25 cellular contexts compared by ENCODE assay signal in the genomic region with DNA sequence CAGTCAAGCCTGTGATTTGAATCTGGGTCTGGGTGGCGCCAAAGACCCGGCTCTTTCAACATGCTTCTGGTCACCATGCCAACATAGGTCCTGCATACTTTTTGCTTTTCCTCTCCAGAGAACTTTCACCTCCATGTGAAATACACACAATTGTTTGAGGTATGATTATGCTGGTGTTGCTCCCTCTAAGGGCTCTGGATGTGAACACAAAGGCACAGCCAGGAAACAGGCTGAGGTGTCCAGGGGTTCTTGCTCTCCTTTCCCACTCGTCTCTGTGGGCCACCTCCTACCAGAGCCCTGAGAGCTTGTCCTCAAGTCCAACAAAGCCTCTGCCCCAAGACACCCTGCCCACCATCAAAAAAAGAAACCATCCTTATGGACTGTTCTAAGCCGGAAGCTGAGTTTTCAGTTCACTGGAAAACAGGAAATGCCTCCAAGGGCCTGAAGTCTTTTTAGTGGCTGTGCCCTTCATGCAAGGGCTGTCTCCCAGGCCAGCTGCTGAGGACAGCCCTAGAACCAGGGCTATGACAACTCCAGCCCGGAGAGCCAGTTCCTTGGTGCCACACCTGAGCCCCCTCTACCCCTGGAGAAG.
DNase-seq lines count a peak whose midpoint lies in the region; ATAC-seq and TF ChIP-seq lines count a peak whose summit lies in the region.
"Had no signal": no experiment of that assay in that cellular context is flagged by ENCODE, and none has a peak within 500 bp of the region (broad histone marks: within the 10 kb centered on the region; RNA-seq: fewer than 3 reads in every experiment).

No MANE protein-coding gene starts in this region.

- H3K27ac ChIP-seq in parathyroid adenoma, result peak overlapping the region; percentile 27
- H3K27ac ChIP-seq: coronary artery, KMS-11, sigmoid colon had no signal

- peak overlapping the region; percentile 60 for H3K27ac Mint-ChIP-seq in activated CD8-positive, alpha-beta T cell treated with anti-CD3 and anti-CD28 coated beads, Interleukin-2, amount 10 ng/mL, durations not matched to agents 7 days and 5 days
- no peak overlapping the region for H3K27ac Mint-ChIP-seq in activated CD8-positive, alpha-beta T cell treated with anti-CD3 and anti-CD28 coated beads for 36 hours
- no peak overlapping the region for H3K27ac Mint-ChIP-seq in osteocyte (ENCODE audit: unreplicated experiment)
- H3K27ac Mint-ChIP-seq: B cell, brain, T-cell had no signal

- H3K36me3 ChIP-seq in Loucy (ENCODE audit: insufficient read depth, low read length) (no peaks in the 10 kb centered on the region), parathyroid adenoma (ENCODE audit: control insufficient read depth, insufficient read depth, low read length) (no peaks in the 10 kb centered on the region)
- H3K36me3 ChIP-seq: sigmoid colon had no signal

- TF ChIP-seq CTCF in activated CD8-positive, alpha-beta T cell treated with anti-CD3 and anti-CD28 coated beads for 36 hours (IDR thresholded peaks at IDR 0.05), result no peak
- no peak for TF ChIP-seq CTCF in Loucy (conservative IDR thresholded peaks at IDR 0.05; ENCODE audit: low read length)
- no peak for TF ChIP-seq CTCF in fibroblast of pulmonary artery (IDR thresholded peaks at IDR 0.05; ENCODE audit: low read length, missing control alignments)
- TF ChIP-seq CTCF in parathyroid adenoma (IDR thresholded peaks at IDR 0.05), result no peak
- no peak for TF ChIP-seq CTCF in osteocyte (IDR thresholded peaks at IDR 0.05)

- no peaks in the 10 kb centered on the region for H3K79me2 ChIP-seq in Loucy (ENCODE audit: insufficient read depth, low read length)
- H3K79me2 ChIP-seq in parathyroid adenoma, result no peaks in the 10 kb centered on the region

- DNase-seq in activated CD8-positive, alpha-beta T cell treated with anti-CD3 and anti-CD28 coated beads, Interleukin-2, amount 10 ng/mL, durations not matched to agents 7 days and 5 days, result no peak
- DNase-seq in activated CD8-positive, alpha-beta T cell treated with anti-CD3 and anti-CD28 coated beads for 36 hours, result no peak
- peak; percentile 37 for DNase-seq in fibroblast of pulmonary artery (ENCODE audit: low read depth)
- no peak for DNase-seq in osteocyte (ENCODE audit: extremely low spot score, unreplicated experiment)
- DNase-seq in NAMALWA (ENCODE audit: low spot score), result no peak
- DNase-seq: activated CD4-positive, alpha-beta T cell treated with anti-CD3 and anti-CD28 coated beads for 4 hours; DMS79; hypothalamus; NCI-H1092; NCI-H2029; NCI-H226; occipital lobe; SHP77 treated with DMSO at 0.1 percent for 48 hours; sigmoid colon; stimulated activated CD8-positive, alpha-beta memory T cell treated with anti-CD3 and anti-CD28 coated beads, Interleukin-4, amount 100 ng/mL, for 48 hours; substantia nigra; T-cell had no signal

- ATAC-seq in activated CD8-positive, alpha-beta T cell treated with anti-CD3 and anti-CD28 coated beads, Interleukin-2, amount 10 ng/mL, durations not matched to agents 7 days and 5 days, result no peak
- ATAC-seq in activated CD8-positive, alpha-beta T cell treated with anti-CD3 and anti-CD28 coated beads for 36 hours, result no peak
- no peak for ATAC-seq in HG03460 (IDR thresholded peaks at IDR 0.05; ENCODE audit: unreplicated experiment)

- H3K27me3 ChIP-seq in Loucy (ENCODE audit: insufficient read depth, low read length, poor library complexity, severe bottlenecking) (no peaks in the 10 kb centered on the region), parathyroid adenoma (ENCODE audit: control insufficient read depth, insufficient read depth, low read length) (no peaks in the 10 kb centered on the region)
- H3K27me3 ChIP-seq: sigmoid colon had no signal

- no peak overlapping the region for H3K4me3 Mint-ChIP-seq in activated CD8-positive, alpha-beta T cell treated with anti-CD3 and anti-CD28 coated beads, Interleukin-2, amount 10 ng/mL, durations not matched to agents 7 days and 5 days
- no peak overlapping the region for H3K4me3 Mint-ChIP-seq in activated CD8-positive, alpha-beta T cell treated with anti-CD3 and anti-CD28 coated beads for 36 hours
- H3K4me3 Mint-ChIP-seq in osteocyte (ENCODE audit: unreplicated experiment), result no peak overlapping the region
- H3K4me3 Mint-ChIP-seq: B cell, brain, T-cell had no signal

- H3K9me2 ChIP-seq in Loucy (replicated peaks; ENCODE audit: low read depth, low read length), result no peaks in the 10 kb centered on the region

- H3K9ac ChIP-seq in Loucy (ENCODE audit: low read depth, low read length, poor library complexity, severe bottlenecking) (no peak overlapping the region), parathyroid adenoma (no peak overlapping the region)
- H3K9ac ChIP-seq: KMS-11 had no signal

- no peak overlapping the region for H3K4me3 ChIP-seq in Loucy (ENCODE audit: low read length, poor library complexity, severe bottlenecking)
- H3K4me3 ChIP-seq in fibroblast of pulmonary artery (replicated peaks; ENCODE audit: low read depth, low read length), result no peak overlapping the region
- H3K4me3 ChIP-seq in parathyroid adenoma (ENCODE audit: low read depth, low read length), result no peak overlapping the region
- H3K4me3 ChIP-seq: coronary artery, lung, sigmoid colon had no signal

- H3K4me1 ChIP-seq in Loucy (ENCODE audit: insufficient read depth, low read length, poor library complexity, severe bottlenecking) (peaks cover 28% of the 10 kb centered on the region), parathyroid adenoma (no peaks in the 10 kb centered on the region)

- no peaks in the 10 kb centered on the region for H3K9me3 ChIP-seq in Loucy (ENCODE audit: insufficient read depth, low read depth, low read length)
- no peaks in the 10 kb centered on the region for H3K9me3 ChIP-seq in parathyroid adenoma (ENCODE audit: control insufficient read depth, low read length)
- H3K9me3 ChIP-seq: sigmoid colon had no signal

- H3F3A ChIP-seq in Loucy (ENCODE audit: low read depth), result no peaks in the 10 kb centered on the region

- CTCF ChIA-PET in activated CD8-positive, alpha-beta T cell treated with anti-CD3 and anti-CD28 coated beads, Interleukin-2, amount 10 ng/mL, durations not matched to agents 7 days and 5 days (lab: Charles Lee), result interaction anchor here (1.1 kb wide), 1 partner anchor 140 kb away, joined by 3 read pairs; no protein-coding TSS in a partner anchor
- CTCF ChIA-PET in activated CD8-positive, alpha-beta T cell treated with anti-CD3 and anti-CD28 coated beads for 36 hours (lab: Charles Lee), result no interaction called here

- H2AFZ ChIP-seq in Loucy (ENCODE audit: low read length) (0 out of 2 replicates have a peak overlapping the region, but pooled peaks have one; percentile 28), parathyroid adenoma (no peak overlapping the region)

- H3K4me2 ChIP-seq in Loucy (ENCODE audit: low read depth, low read length, poor library complexity, severe bottlenecking), result no peak overlapping the region
- no peak overlapping the region for H3K4me2 ChIP-seq in parathyroid adenoma (ENCODE audit: low read length)
- H3K4me2 ChIP-seq: KMS-11 had no signal

- peaks cover 8% of the 10 kb centered on the region for H3K36me3 Mint-ChIP-seq in activated CD8-positive, alpha-beta T cell treated with anti-CD3 and anti-CD28 coated beads, Interleukin-2, amount 10 ng/mL, durations not matched to agents 7 days and 5 days (ENCODE audit: low read depth)
- no peaks in the 10 kb centered on the region for H3K36me3 Mint-ChIP-seq in activated CD8-positive, alpha-beta T cell treated with anti-CD3 and anti-CD28 coated beads for 36 hours (ENCODE audit: low read depth)
- no peaks in the 10 kb centered on the region for H3K36me3 Mint-ChIP-seq in osteocyte (ENCODE audit: unreplicated experiment)
- H3K36me3 Mint-ChIP-seq: brain, T-cell had no signal

- intact Hi-C loops in activated CD8-positive, alpha-beta T cell treated with anti-CD3 and anti-CD28 coated beads for 36 hours (cut with micrococcal nuclease), result no loop called here

- H3K4me1 Mint-ChIP-seq in activated CD8-positive, alpha-beta T cell treated with anti-CD3 and anti-CD28 coated beads, Interleukin-2, amount 10 ng/mL, durations not matched to agents 7 days and 5 days (ENCODE audit: low read depth), result peaks cover 39% of the 10 kb centered on the region
- peaks cover 21% of the 10 kb centered on the region for H3K4me1 Mint-ChIP-seq in activated CD8-positive, alpha-beta T cell treated with anti-CD3 and anti-CD28 coated beads for 36 hours (ENCODE audit: low read depth)
- peaks cover 8% of the 10 kb centered on the region for H3K4me1 Mint-ChIP-seq in osteocyte (ENCODE audit: unreplicated experiment)
- H3K4me1 Mint-ChIP-seq: brain had no signal

- POLR2A ChIA-PET in activated CD8-positive, alpha-beta T cell treated with anti-CD3 and anti-CD28 coated beads, Interleukin-2, amount 10 ng/mL, durations not matched to agents 7 days and 5 days (lab: Charles Lee), result no interaction called here
- POLR2A ChIA-PET in activated CD8-positive, alpha-beta T cell treated with anti-CD3 and anti-CD28 coated beads for 36 hours (lab: Charles Lee), result no interaction called here

- no peaks in the 10 kb centered on the region for H3K27me3 Mint-ChIP-seq in activated CD8-positive, alpha-beta T cell treated with anti-CD3 and anti-CD28 coated beads, Interleukin-2, amount 10 ng/mL, durations not matched to agents 7 days and 5 days (ENCODE audit: low read depth)
- H3K27me3 Mint-ChIP-seq in activated CD8-positive, alpha-beta T cell treated with anti-CD3 and anti-CD28 coated beads for 36 hours, result no peaks in the 10 kb centered on the region
- H3K27me3 Mint-ChIP-seq in osteocyte (ENCODE audit: unreplicated experiment), result no peaks in the 10 kb centered on the region
- H3K27me3 Mint-ChIP-seq: B cell, brain, T-cell had no signal

- H4K20me1 ChIP-seq in Loucy (ENCODE audit: insufficient read depth, low read length, poor library complexity, severe bottlenecking), result no peaks in the 10 kb centered on the region

- peaks cover 10% of the 10 kb centered on the region for H3K9me3 Mint-ChIP-seq in activated CD8-positive, alpha-beta T cell treated with anti-CD3 and anti-CD28 coated beads, Interleukin-2, amount 10 ng/mL, durations not matched to agents 7 days and 5 days (ENCODE audit: insufficient read depth)
- no peaks in the 10 kb centered on the region for H3K9me3 Mint-ChIP-seq in activated CD8-positive, alpha-beta T cell treated with anti-CD3 and anti-CD28 coated beads for 36 hours
- H3K9me3 Mint-ChIP-seq in osteocyte (ENCODE audit: unreplicated experiment), result peaks cover 4% of the 10 kb centered on the region
- H3K9me3 Mint-ChIP-seq: T-cell had no signal
